Comparison of ENCODE assay signal across 14 cellular contexts in the genomic region with DNA sequence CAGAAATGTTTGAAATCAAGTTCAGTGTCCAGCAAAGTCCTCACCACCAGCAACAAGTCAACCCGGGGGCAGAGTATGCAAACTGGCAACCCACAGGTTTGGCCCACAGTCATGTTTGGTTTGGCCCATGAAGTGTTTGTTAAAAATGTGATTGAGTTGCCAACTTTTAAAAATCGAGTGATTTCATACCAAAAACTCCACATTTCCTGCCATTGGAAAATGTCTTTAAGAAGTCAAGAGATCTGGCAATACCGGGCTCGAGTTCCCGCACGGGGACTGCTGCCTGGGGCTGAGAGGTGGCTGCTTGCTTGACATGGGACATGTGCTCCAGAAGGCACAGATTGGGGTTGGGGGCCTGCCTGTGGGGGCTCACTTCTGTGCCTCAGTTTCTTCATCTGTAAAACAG. TPM values are rescaled to one million over a fixed set of nuclear protein-coding genes. Genes with fewer than 3 reads are reported as not detected.
DNase-seq lines count a peak whose midpoint lies in the region; ATAC-seq and TF ChIP-seq lines count a peak whose summit lies in the region.
"Had no signal": no experiment of that assay in that cellular context is flagged by ENCODE, and none has a peak within 500 bp of the region (broad histone marks: within the 10 kb centered on the region; RNA-seq: fewer than 3 reads in every experiment).

No MANE protein-coding gene starts in this region.

- ATAC-seq in SK-N-SH treated with all-trans-retinoic acid at 6 μM for 48 hours: peak; percentile 49
- no peak for ATAC-seq in HG02973 (IDR thresholded peaks at IDR 0.05; ENCODE audit: unreplicated experiment)
- no peak for ATAC-seq in HG02571 (IDR thresholded peaks at IDR 0.05; ENCODE audit: unreplicated experiment)
- ATAC-seq: stimulated activated naive B cell treated with anti-CD40 and anti-IgM and Interleukin-4, amounts not matched to agents 10 μg/mL and 1 μg/mL and 100 μg/mL, for 72 hours had no signal

- CTCF ChIA-PET in mammary epithelial cell (lab: Charles Lee; ENCODE audit: low non-redundant PET): no interaction called here

- dilution Hi-C loops in mammary epithelial cell (cut with HindIII; ENCODE audit: low sequenced_read_pairs): no loop called here

- H3K27me3 ChIP-seq in mammary epithelial cell (ENCODE audit: insufficient read depth, low read length) (peaks cover 5% of the 10 kb centered on the region), thyroid gland (no peaks in the 10 kb centered on the region)
- H3K27me3 ChIP-seq: BE2C had no signal

- H3K4me2 ChIP-seq in mammary epithelial cell (ENCODE audit: insufficient read depth, low read depth, low read length): no peak overlapping the region
- H3K4me2 ChIP-seq: KMS-11 had no signal

- TF ChIP-seq POLR2A in thyroid gland (IDR thresholded peaks at IDR 0.05): no peak

- H3K79me2 ChIP-seq in mammary epithelial cell (ENCODE audit: insufficient read depth, low read length): no peaks in the 10 kb centered on the region

- no peak for TF ChIP-seq CTCF in mammary epithelial cell (conservative IDR thresholded peaks at IDR 0.05 in 1 of 2, IDR thresholded peaks at IDR 0.05 in 1 of 2; ENCODE audit: extremely low read depth in 1 of 2, insufficient read depth in 1 of 2, low read depth in 1 of 2, low read length in 2 of 2)
- no peak for TF ChIP-seq CTCF in fibroblast of pulmonary artery (IDR thresholded peaks at IDR 0.05; ENCODE audit: low read length, missing control alignments)
- TF ChIP-seq CTCF in thyroid gland (IDR thresholded peaks at IDR 0.05): no peak

- H4K20me1 ChIP-seq in mammary epithelial cell (ENCODE audit: insufficient read depth, low read length): no peaks in the 10 kb centered on the region

- in situ Hi-C loops in T47D (cut with HindIII; ENCODE audit: low pct_unique_long_range_greater_than_20kb, low sequenced_read_pairs) (no loop called here), mammary epithelial cell (cut with MboI; ENCODE audit: low sequenced_read_pairs in 2 of 2) (no loop called here)

- H3K4me3 ChIP-seq in mammary epithelial cell (replicated peaks in 1 of 3; ENCODE audit: insufficient read depth in 1 of 3, low read depth in 2 of 3, low read length in 3 of 3) (no peak overlapping the region), fibroblast of pulmonary artery (replicated peaks; ENCODE audit: low read depth, low read length) (no peak overlapping the region), thyroid gland (replicated peaks in 1 of 3) (no peak overlapping the region)

- intact Hi-C loops in mammary epithelial cell (cut with micrococcal nuclease) (no loop called here), thyroid gland (cut with DNase I) (no loop called here)

- no peak overlapping the region for H3K27ac ChIP-seq in mammary epithelial cell (ENCODE audit: insufficient read depth, low read depth, low read length)
- peak overlapping the region; percentile 11 to 33 (median 20) for H3K27ac ChIP-seq in thyroid gland
- H3K27ac ChIP-seq: KMS-11 had no signal

- H3K36me3 ChIP-seq in mammary epithelial cell (ENCODE audit: insufficient read depth, low read length): no peaks in the 10 kb centered on the region
- H3K36me3 ChIP-seq in thyroid gland: no peaks in the 10 kb centered on the region
- H3K36me3 ChIP-seq: BE2C had no signal

- H3K9ac ChIP-seq in mammary epithelial cell (ENCODE audit: insufficient read depth, low read length): no peak overlapping the region
- H3K9ac ChIP-seq: KMS-11 had no signal

- H2AFZ ChIP-seq in mammary epithelial cell (ENCODE audit: low read depth, low read length): no peak overlapping the region

- no peaks in the 10 kb centered on the region for H3K9me3 ChIP-seq in mammary epithelial cell (replicated peaks; ENCODE audit: insufficient read depth, low read length)
- H3K9me3 ChIP-seq in thyroid gland: no peaks in the 10 kb centered on the region
- H3K9me3 ChIP-seq: BE2C had no signal

- 0% methylated on average over 4 of the region's 6 CpGs for WGBS in mammary epithelial cell (ENCODE audit: low coverage, missing lambda C conversion rate)
- 4 to 8% methylated on average over 6 of the region's 6 CpGs for WGBS in thyroid gland, 2 donors

- H3K4me1 ChIP-seq in mammary epithelial cell (ENCODE audit: insufficient read depth, low read length): no peaks in the 10 kb centered on the region
- peaks cover 16 to 29% of the 10 kb centered on the region in 2 donors for H3K4me1 ChIP-seq in thyroid gland
- H3K4me1 ChIP-seq: BE2C had no signal

- DNase-seq in T47D (ENCODE audit: low read depth in 1 of 2, low spot score in 1 of 2) (peak; percentile 54 to 74), mammary epithelial cell (no peak), fibroblast of pulmonary artery (ENCODE audit: low read depth) (peak; percentile 79), thyroid gland (peak; percentile 73 to 75), H4 (ENCODE audit: low spot score) (no peak)
- DNase-seq: activated gamma-delta T cell; BE2C; endodermal cell; NCI-H226; stimulated activated naive B cell treated with anti-CD40 and anti-IgM and Interleukin-4, amounts not matched to agents 10 μg/mL and 1 μg/mL and 100 μg/mL, for 72 hours had no signal

- no TSS peak for BruUV-seq in mammary epithelial cell (replicated peaks; lab: Mats Ljungman, UMichigan)

TF ChIP-seq in SK-N-SH treated with all-trans-retinoic acid at 6 μM for 48 hours, 23 proteins besides CTCF, POLR2A, EP300 and RAD21:
- no peak for TF ChIP-seq ISL1 (CRISPR knock-in tag; IDR thresholded peaks at IDR 0.05)
- no peak for TF ChIP-seq CSDC2 (CRISPR knock-in tag; IDR thresholded peaks at IDR 0.05)
- TF ChIP-seq CSRNP3 (CRISPR knock-in tag; IDR thresholded peaks at IDR 0.05): no peak
- no peak for TF ChIP-seq ZC3H10 (CRISPR knock-in tag; IDR thresholded peaks at IDR 0.05)

RNA-seq across cellular contexts. Expression of gene PREX1, which starts 36.1 kb away (rescaled TPM):
- under 1 TPM in 1 of 2 donors, not detected in 1; 0.17 TPM for total RNA-seq in mammary epithelial cell
- 0.06 TPM for polyA plus RNA-seq in mammary epithelial cell
- polyA minus RNA-seq in mammary epithelial cell: not detected
- total RNA-seq in thyroid gland: 10 to 100 TPM; 10.2 to 42.7 (median 18.7) TPM
- 2.8 and 3.1 TPM in 2 replicates for total RNA-seq in H4 (2014; rRNA removed; shearing (Covaris generic))

Comparison
In these comparisons a context has a peak if more than half of its experiments do, and no peak if none do; other contexts are left out.
1. DNase-seq: peak in T47D (2 of 2), fibroblast of pulmonary artery (single experiment) and thyroid gland (2 of 2); none in mammary epithelial cell (single experiment) and H4 (single experiment).